ENCODE assay signal across 2 cellular contexts in the genomic region with DNA sequence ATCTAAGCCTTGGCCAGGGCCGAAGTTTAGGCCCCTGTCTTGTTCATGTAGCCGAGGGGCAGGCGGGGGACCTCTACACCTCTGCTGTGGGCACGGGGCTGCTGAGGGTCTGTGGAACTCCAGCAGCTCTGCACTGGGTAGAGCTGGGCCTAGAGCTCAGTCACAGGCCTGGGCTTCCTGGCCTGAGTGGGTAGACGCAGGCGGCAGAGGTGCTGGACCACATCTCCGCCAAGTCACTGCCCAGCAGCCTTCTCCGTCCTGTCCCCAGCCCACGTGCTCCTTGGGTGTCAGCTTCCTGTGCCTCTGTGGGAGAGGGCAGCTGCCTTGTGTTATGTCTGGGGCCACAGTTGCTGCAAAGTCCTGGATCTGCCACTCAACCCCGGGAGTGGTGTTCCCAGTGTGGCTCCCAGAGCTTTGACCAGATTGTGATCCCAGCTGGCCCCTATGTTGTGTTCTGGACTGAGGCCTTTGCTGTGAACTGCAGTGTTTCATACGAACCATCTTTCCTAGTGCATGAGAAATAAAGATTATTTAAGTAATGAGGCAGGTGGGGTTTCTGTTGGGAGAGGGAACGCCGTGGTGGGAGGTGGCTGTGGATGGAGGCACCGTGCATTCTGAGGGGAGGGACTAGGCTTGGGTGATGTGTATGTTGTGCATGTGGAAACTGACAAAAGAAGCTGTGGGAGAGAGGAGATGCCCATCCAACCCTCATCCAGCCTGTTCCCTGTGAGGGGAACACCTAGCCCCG.
TF ChIP-seq lines count a peak whose summit lies in the region.

No MANE protein-coding gene starts in this region.

TF ChIP-seq in SK-N-SH, 30 proteins besides CTCF, POLR2A, EP300 and RAD21:
- TF ChIP-seq RFX5 (IDR thresholded peaks at IDR 0.05; ENCODE audit: low read length) (no peak), EZH2phosphoT487 (IDR thresholded peaks at IDR 0.05; ENCODE audit: borderline replicate concordance, low read depth) (no peak), MAX (IDR thresholded peaks at IDR 0.05; ENCODE audit: low read depth) (no peak), TCF12 (IDR thresholded peaks at IDR 0.05) (no peak), ELF1 (IDR thresholded peaks at IDR 0.05) (no peak), RCOR1 (IDR thresholded peaks at IDR 0.05; ENCODE audit: low read length) (no peak), FOXJ3 (CRISPR knock-in tag; IDR thresholded peaks at IDR 0.05) (no peak), RXRA (IDR thresholded peaks at IDR 0.05; ENCODE audit: borderline replicate concordance, low read depth) (no peak), FOXM1 (IDR thresholded peaks at IDR 0.05; ENCODE audit: low read depth) (no peak), IRF3 (IDR thresholded peaks at IDR 0.05; ENCODE audit: low read depth, low read length) (no peak), TEAD4 (IDR thresholded peaks at IDR 0.05; ENCODE audit: borderline replicate concordance, insufficient read depth) (no peak), SIN3A (IDR thresholded peaks at IDR 0.05; ENCODE audit: borderline replicate concordance, low read depth, low read length) (no peak)
- TF ChIP-seq, protein P1, sequence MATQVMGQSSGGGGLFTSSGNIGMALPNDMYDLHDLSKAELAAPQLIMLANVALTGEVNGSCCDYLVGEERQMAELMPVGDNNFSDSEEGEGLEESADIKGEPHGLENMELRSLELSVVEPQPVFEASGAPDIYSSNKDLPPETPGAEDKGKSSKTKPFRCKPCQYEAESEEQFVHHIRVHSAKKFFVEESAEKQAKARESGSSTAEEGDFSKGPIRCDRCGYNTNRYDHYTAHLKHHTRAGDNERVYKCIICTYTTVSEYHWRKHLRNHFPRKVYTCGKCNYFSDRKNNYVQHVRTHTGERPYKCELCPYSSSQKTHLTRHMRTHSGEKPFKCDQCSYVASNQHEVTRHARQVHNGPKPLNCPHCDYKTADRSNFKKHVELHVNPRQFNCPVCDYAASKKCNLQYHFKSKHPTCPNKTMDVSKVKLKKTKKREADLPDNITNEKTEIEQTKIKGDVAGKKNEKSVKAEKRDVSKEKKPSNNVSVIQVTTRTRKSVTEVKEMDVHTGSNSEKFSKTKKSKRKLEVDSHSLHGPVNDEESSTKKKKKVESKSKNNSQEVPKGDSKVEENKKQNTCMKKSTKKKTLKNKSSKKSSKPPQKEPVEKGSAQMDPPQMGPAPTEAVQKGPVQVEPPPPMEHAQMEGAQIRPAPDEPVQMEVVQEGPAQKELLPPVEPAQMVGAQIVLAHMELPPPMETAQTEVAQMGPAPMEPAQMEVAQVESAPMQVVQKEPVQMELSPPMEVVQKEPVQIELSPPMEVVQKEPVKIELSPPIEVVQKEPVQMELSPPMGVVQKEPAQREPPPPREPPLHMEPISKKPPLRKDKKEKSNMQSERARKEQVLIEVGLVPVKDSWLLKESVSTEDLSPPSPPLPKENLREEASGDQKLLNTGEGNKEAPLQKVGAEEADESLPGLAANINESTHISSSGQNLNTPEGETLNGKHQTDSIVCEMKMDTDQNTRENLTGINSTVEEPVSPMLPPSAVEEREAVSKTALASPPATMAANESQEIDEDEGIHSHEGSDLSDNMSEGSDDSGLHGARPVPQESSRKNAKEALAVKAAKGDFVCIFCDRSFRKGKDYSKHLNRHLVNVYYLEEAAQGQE (IDR thresholded peaks at IDR 0.05; ENCODE audit: low read depth, low read length), result no peak
- TF ChIP-seq, protein P2, sequence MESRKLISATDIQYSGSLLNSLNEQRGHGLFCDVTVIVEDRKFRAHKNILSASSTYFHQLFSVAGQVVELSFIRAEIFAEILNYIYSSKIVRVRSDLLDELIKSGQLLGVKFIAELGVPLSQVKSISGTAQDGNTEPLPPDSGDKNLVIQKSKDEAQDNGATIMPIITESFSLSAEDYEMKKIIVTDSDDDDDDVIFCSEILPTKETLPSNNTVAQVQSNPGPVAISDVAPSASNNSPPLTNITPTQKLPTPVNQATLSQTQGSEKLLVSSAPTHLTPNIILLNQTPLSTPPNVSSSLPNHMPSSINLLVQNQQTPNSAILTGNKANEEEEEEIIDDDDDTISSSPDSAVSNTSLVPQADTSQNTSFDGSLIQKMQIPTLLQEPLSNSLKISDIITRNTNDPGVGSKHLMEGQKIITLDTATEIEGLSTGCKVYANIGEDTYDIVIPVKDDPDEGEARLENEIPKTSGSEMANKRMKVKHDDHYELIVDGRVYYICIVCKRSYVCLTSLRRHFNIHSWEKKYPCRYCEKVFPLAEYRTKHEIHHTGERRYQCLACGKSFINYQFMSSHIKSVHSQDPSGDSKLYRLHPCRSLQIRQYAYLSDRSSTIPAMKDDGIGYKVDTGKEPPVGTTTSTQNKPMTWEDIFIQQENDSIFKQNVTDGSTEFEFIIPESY (IDR thresholded peaks at IDR 0.05; ENCODE audit: borderline replicate concordance, low read depth), result no peak
TF ChIP-seq in SK-N-SH: peak in this region for 0.

TF ChIP-seq in SK-N-SH treated with all-trans-retinoic acid at 6 μM for 48 hours, 23 proteins besides CTCF, POLR2A, EP300 and RAD21:
- TF ChIP-seq ZNF565 (CRISPR knock-in tag; conservative IDR thresholded peaks at IDR 0.05; ENCODE audit: low read depth) (no peak), TSHZ2 (CRISPR knock-in tag; IDR thresholded peaks at IDR 0.05) (no peak), ZC3H10 (CRISPR knock-in tag; IDR thresholded peaks at IDR 0.05) (no peak), BACH2 (CRISPR knock-in tag; IDR thresholded peaks at IDR 0.05; ENCODE audit: borderline replicate concordance) (no peak), TOX (CRISPR knock-in tag; IDR thresholded peaks at IDR 0.05; ENCODE audit: borderline replicate concordance) (no peak), GLIS3 (CRISPR knock-in tag; IDR thresholded peaks at IDR 0.05) (no peak), ESRRG (CRISPR knock-in tag; IDR thresholded peaks at IDR 0.05) (no peak)
- TF ChIP-seq, protein P3, sequence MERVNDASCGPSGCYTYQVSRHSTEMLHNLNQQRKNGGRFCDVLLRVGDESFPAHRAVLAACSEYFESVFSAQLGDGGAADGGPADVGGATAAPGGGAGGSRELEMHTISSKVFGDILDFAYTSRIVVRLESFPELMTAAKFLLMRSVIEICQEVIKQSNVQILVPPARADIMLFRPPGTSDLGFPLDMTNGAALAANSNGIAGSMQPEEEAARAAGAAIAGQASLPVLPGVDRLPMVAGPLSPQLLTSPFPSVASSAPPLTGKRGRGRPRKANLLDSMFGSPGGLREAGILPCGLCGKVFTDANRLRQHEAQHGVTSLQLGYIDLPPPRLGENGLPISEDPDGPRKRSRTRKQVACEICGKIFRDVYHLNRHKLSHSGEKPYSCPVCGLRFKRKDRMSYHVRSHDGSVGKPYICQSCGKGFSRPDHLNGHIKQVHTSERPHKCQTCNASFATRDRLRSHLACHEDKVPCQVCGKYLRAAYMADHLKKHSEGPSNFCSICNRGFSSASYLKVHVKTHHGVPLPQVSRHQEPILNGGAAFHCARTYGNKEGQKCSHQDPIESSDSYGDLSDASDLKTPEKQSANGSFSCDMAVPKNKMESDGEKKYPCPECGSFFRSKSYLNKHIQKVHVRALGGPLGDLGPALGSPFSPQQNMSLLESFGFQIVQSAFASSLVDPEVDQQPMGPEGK (CRISPR knock-in tag; IDR thresholded peaks at IDR 0.05; ENCODE audit: borderline replicate concordance), result no peak
